8 cellular contexts compared by ENCODE assay signal in the genomic region with DNA sequence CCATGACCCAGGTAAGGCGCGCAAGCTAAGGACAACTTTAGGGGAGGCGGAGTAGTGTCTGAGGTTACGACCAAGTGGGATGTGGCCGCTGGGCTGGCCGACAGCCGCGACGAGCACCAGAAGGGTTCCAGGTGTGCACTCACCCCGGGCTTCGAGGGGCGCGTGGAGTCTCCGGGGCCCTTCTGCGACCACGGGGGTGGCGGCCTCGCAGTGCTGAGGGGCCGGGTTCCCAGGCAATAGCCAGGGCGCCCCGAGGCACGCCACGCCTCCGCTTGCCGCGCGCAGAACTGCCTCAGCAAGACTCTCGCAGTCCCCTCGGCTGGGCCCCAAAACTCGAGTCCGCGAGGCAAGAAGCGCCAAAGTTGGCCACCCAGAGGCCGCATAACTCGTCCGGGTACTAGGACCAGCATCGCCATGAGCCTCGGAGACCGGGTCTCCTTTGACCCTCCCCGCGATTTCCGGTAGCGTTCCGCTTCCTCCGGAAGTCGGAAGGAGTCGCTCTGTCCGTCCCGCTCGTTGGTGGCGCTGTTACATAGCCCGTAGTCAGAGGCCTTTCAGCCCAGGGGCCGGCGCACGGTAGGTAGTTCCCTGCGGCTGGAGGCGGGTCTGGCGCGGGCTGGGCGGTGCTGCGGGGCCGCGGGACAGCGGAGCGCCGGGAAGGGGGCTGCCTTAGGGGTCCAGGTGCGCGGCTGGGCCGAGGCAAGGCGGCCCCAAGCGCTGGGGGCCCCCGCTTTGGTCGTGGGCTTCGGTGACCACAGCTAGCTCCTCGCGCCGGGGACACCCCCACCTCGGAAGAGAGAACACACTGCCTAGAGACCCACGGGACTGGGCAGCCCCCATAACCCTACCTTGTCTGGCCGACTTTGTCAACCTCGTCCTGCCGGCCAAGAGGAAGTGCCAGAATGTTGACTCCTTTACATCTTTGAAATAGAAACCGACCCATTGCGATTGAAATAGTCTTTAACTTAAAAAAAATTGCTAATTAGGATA. TPM values are rescaled to one million over a fixed set of nuclear protein-coding genes. Genes with fewer than 3 reads are reported as not detected.
DNase-seq lines count a peak whose midpoint lies in the region; ATAC-seq and TF ChIP-seq lines count a peak whose summit lies in the region.

A gene with protein sequence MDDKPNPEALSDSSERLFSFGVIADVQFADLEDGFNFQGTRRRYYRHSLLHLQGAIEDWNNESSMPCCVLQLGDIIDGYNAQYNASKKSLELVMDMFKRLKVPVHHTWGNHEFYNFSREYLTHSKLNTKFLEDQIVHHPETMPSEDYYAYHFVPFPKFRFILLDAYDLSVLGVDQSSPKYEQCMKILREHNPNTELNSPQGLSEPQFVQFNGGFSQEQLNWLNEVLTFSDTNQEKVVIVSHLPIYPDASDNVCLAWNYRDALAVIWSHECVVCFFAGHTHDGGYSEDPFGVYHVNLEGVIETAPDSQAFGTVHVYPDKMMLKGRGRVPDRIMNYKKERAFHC (plus strand): TSS at position 503 of the 990 bp plus-strand sequence. CDS start 7,333 bp downstream, outside the sequence.
A gene (minus strand): TSS at position 442 of the 990 bp plus-strand sequence. CDS start 26 bp downstream, at position 416.

- no peak for TF ChIP-seq EP300 in esophagus muscularis mucosa (IDR thresholded peaks at IDR 0.05)

- H3K4me1 Mint-ChIP-seq in activated T-cell treated with anti-CD3 and anti-CD28 coated beads, Interleukin-2, amount 50 U/mL, for 72 hours (ENCODE audit: low read depth) = peaks cover 61% of the 10 kb centered on the region

- no TSS peak for BruUV-seq in Panc1 (replicated peaks; lab: Mats Ljungman, UMichigan)

- no peaks in the 10 kb centered on the region for H3K9me3 Mint-ChIP-seq in activated T-cell treated with anti-CD3 and anti-CD28 coated beads, Interleukin-2, amount 50 U/mL, for 72 hours

- peak within 1 kb of the TSS; percentile 99 for H3K27ac Mint-ChIP-seq in activated T-cell treated with anti-CD3 and anti-CD28 coated beads, Interleukin-2, amount 50 U/mL, for 72 hours

- peak; percentile 48 for TF ChIP-seq CTCF in Panc1 (IDR thresholded peaks at IDR 0.05)
- TF ChIP-seq CTCF in esophagus muscularis mucosa (IDR thresholded peaks at IDR 0.05) = peak; percentile 36 to 46 (median 41)

- peaks cover 5 to 26% of the 10 kb centered on the region in 2 donors for H3K36me3 Mint-ChIP-seq in activated T-cell treated with anti-CD3 and anti-CD28 coated beads, Interleukin-2, amount 50 U/mL, for 72 hours (ENCODE audit: insufficient read depth in 2 of 2)

- POLR2A ChIA-PET in Panc1 (lab: Charles Lee) = no interaction called here

- ATAC-seq in GM21717 (IDR thresholded peaks at IDR 0.05; ENCODE audit: unreplicated experiment) (peak; percentile 97), Panc1 (peak; percentile 100)
- ATAC-seq in activated T-cell treated with anti-CD3 and anti-CD28 coated beads, Interleukin-2, amount 50 U/mL, for 72 hours (replicated peaks in 1 of 2) = peak; percentile 98 to 99

- TF ChIP-seq POLR2A in esophagus muscularis mucosa (IDR thresholded peaks at IDR 0.05; ENCODE audit: low read depth) = peak; percentile 78

- in situ Hi-C loops in KBM-7 (cut with MboI; ENCODE audit: low pct_unique_long_range_greater_than_20kb, low sequenced_read_pairs) = no loop called here
- in situ Hi-C loops in Panc1 (cut with HindIII; ENCODE audit: low pct_unique_long_range_greater_than_20kb, low sequenced_read_pairs) = no loop called here

- peaks cover 12% of the 10 kb centered on the region for H3K36me3 ChIP-seq in Panc1 (ENCODE audit: control insufficient read depth, insufficient read depth, low read length)
- H3K36me3 ChIP-seq in esophagus muscularis mucosa = peaks cover 16 to 33% (median 28%) of the 10 kb centered on the region in 4 donors
- peaks cover 15 to 26% of the 10 kb centered on the region in 2 donors for H3K36me3 ChIP-seq in muscle layer of duodenum (ENCODE audit: control insufficient read depth in 1 of 2, insufficient read depth in 2 of 2, low read length in 2 of 2)

- H3K9me3 ChIP-seq in Panc1 (ENCODE audit: control insufficient read depth, insufficient read depth, low read depth, low read length) (no peaks in the 10 kb centered on the region), esophagus muscularis mucosa (no peaks in the 10 kb centered on the region), muscle layer of duodenum (ENCODE audit: control insufficient read depth in 1 of 2, low read length in 2 of 2) (no peaks in the 10 kb centered on the region)

- 2% methylated on average over 19 of the region's 84 CpGs for WGBS in esophagus muscularis mucosa

- intact Hi-C loops in Panc1 (cut with micrococcal nuclease; ENCODE audit: unreplicated experiment) (no loop called here), esophagus muscularis mucosa (cut with DNase I) (no loop called here)

- no peaks in the 10 kb centered on the region for H3K27me3 Mint-ChIP-seq in activated T-cell treated with anti-CD3 and anti-CD28 coated beads, Interleukin-2, amount 50 U/mL, for 72 hours (ENCODE audit: low read depth)

- peak; percentile 57 for DNase-seq in DMS79 treated with DMSO at 0.1 percent for 48 hours (lab: John Stamatoyannopoulos, UW)
- DNase-seq in KBM-7 = peak; percentile 92
- DNase-seq in Panc1 (ENCODE audit: low read depth, low spot score) = peak; percentile 76
- peak; percentile 92 to 94 for DNase-seq in activated T-cell treated with anti-CD3 and anti-CD28 coated beads, Interleukin-2, amount 50 U/mL, for 72 hours
- DNase-seq in esophagus muscularis mucosa (ENCODE audit: extremely low spot score) = peak; percentile 97
- DNase-seq in stimulated activated CD8-positive, alpha-beta memory T cell treated with anti-CD3 and anti-CD28 coated beads, Interleukin-7, amount 100 ng/mL, for 4 hours (ENCODE audit: low read depth in 2 of 2) = peak; percentile 82 to 84

- H3K27ac ChIP-seq in Panc1 (ENCODE audit: low read length) (peak within 1 kb of the TSS; percentile 93), esophagus muscularis mucosa (replicated peaks in 1 of 4) (peak within 1 kb of the TSS; percentile 92 to 94 (median 94)), muscle layer of duodenum (ENCODE audit: low read length) (peak within 1 kb of the TSS; percentile 90)

- peaks cover 4% of the 10 kb centered on the region; the same call in 1 of the 2 replicates for H3K4me1 ChIP-seq in Panc1 (ENCODE audit: control insufficient read depth, insufficient read depth, low read length)
- H3K4me1 ChIP-seq in esophagus muscularis mucosa = peaks cover 8 to 42% (median 28%) of the 10 kb centered on the region in 4 donors
- H3K4me1 ChIP-seq in muscle layer of duodenum (ENCODE audit: control insufficient read depth in 1 of 2, insufficient read depth in 2 of 2, low read length in 2 of 2) = peaks cover 0 to 24% of the 10 kb centered on the region in 2 donors

- H3K4me3 Mint-ChIP-seq in activated T-cell treated with anti-CD3 and anti-CD28 coated beads, Interleukin-2, amount 50 U/mL, for 72 hours = peak within 1 kb of the TSS; percentile 93 to 96

- H3K27me3 ChIP-seq in Panc1 (ENCODE audit: control insufficient read depth, insufficient read depth, low read length) (no peaks in the 10 kb centered on the region), esophagus muscularis mucosa (no peaks in the 10 kb centered on the region), muscle layer of duodenum (ENCODE audit: low read depth, low read length) (no peaks in the 10 kb centered on the region)

- CTCF ChIA-PET in Panc1 (lab: Charles Lee) = interaction anchor here (0.7 kb wide), 1 partner anchor 1033 kb away, joined by 5 read pairs; no protein-coding TSS in a partner anchor

- H3K4me3 ChIP-seq in Panc1 (ENCODE audit: low read depth in 2 of 2, low read length in 2 of 2) (peak within 1 kb of the TSS; percentile 81 to 93), esophagus muscularis mucosa (peak within 1 kb of the TSS; percentile 83 to 98 (median 93)), muscle layer of duodenum (ENCODE audit: low read depth in 1 of 2, low read length in 2 of 2) (peak within 1 kb of the TSS; percentile 96 to 97)

RNA-seq across cellular contexts. Expression of the first gene that starts in this region (rescaled TPM):
- 2.4 TPM for total RNA-seq in Panc1 (2021; ENCODE audit: unreplicated experiment)
- 2.3 TPM for polyA plus RNA-seq in Panc1 (2012; ENCODE audit: insufficient read length)
- total RNA-seq in activated T-cell treated with anti-CD3 and anti-CD28 coated beads, Interleukin-2, amount 50 U/mL, for 72 hours = 10 to 100 TPM; 22.6 to 28.7 TPM
- 10 to 100 TPM in 1 of 4 donors, 1 to 10 TPM in 3; 5.8 to 12.2 (median 8.5) TPM for total RNA-seq in esophagus muscularis mucosa

RNA-seq across cellular contexts. Expression of the second gene that starts in this region (rescaled TPM):
- 28.0 TPM for total RNA-seq in Panc1 (2021; ENCODE audit: unreplicated experiment)
- 21.7 TPM for polyA plus RNA-seq in Panc1 (2012; ENCODE audit: insufficient read length)
- 10 to 100 TPM; 27.8 to 32.2 TPM for total RNA-seq in activated T-cell treated with anti-CD3 and anti-CD28 coated beads, Interleukin-2, amount 50 U/mL, for 72 hours
- 10 to 100 TPM; 16.7 to 23.1 (median 18.6) TPM for total RNA-seq in esophagus muscularis mucosa

Comparison
In these comparisons a context has a peak if more than half of its experiments do, and no peak if none do; other contexts are left out.
1. Peak in every context shown above with its lines: DNase-seq, ATAC-seq, H3K4me3 ChIP-seq and H3K27ac ChIP-seq.